ENCODE assay signal across 9 cellular contexts in the genomic region with DNA sequence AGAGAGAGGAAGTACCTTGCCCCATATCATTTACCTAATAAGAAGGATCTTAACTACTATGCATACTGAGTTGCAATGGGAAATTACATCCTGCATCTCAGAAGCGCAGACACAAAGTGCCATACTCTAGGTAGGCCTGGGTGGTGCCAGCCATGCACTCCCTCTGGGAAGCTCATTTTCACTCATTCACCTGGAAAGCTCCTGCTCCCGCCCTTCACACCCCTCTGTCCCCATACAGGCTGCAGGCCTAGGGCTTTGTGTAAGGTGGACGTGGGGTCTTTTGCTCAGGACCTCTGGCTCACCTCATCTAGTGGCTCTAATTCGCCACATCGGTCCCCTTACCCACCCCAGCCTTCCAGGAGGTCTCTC. TPM values are rescaled to one million over a fixed set of nuclear protein-coding genes. Genes with fewer than 3 reads are reported as not detected.
DNase-seq lines count a peak whose midpoint lies in the region; ATAC-seq, FAIRE-seq and TF ChIP-seq lines count a peak whose summit lies in the region.
"Had no signal": no experiment of that assay in that cellular context is flagged by ENCODE, and none has a peak within 500 bp of the region (broad histone marks: within the 10 kb centered on the region; RNA-seq: fewer than 3 reads in every experiment).

No MANE protein-coding gene starts in this region.

- H3K27ac ChIP-seq in SK-N-SH (ENCODE audit: low read depth in 2 of 2, low read length in 1 of 2) (peak overlapping the region; percentile 7 to 35; a peak in 1 of 4 replicates), kidney (ENCODE audit: low read depth in 2 of 2, low read length in 2 of 2) (no peak overlapping the region), subcutaneous abdominal adipose tissue (ENCODE audit: low read depth, low read length) (peak overlapping the region; percentile 97)

- no peaks in the 10 kb centered on the region for H3K9me3 ChIP-seq in SK-N-SH
- no peaks in the 10 kb centered on the region for H3K9me3 ChIP-seq in kidney (ENCODE audit: control insufficient read depth in 1 of 2, low read length in 2 of 2)
- no peaks in the 10 kb centered on the region for H3K9me3 ChIP-seq in subcutaneous abdominal adipose tissue (ENCODE audit: control insufficient read depth in 5 of 5, low read length in 5 of 5)

- H3K36me3 Mint-ChIP-seq in activated naive CD8-positive, alpha-beta T cell: peaks cover 13% of the 10 kb centered on the region

- H3K4me3 Mint-ChIP-seq in activated naive CD8-positive, alpha-beta T cell: peak overlapping the region; percentile 100

- H2AFZ ChIP-seq in SK-N-SH (ENCODE audit: low read depth): peak overlapping the region; percentile 95

- H3K4me3 ChIP-seq in SK-N-SH (ENCODE audit: low read depth in 2 of 2, low read length in 1 of 2) (peak overlapping the region; percentile 91 to 98), kidney (ENCODE audit: low read length in 2 of 2) (peak overlapping the region; percentile 91 to 97), subcutaneous abdominal adipose tissue (ENCODE audit: low read depth in 1 of 5, low read length in 5 of 5) (peak overlapping the region; percentile 81 to 100 (median 86))

- no peaks in the 10 kb centered on the region for H3K27me3 Mint-ChIP-seq in activated naive CD8-positive, alpha-beta T cell

- CTCF ChIA-PET in SK-N-SH (lab: Yijun Ruan, JAX): interaction anchor here (1.4 kb wide), 1 partner anchor 12 kb away, joined by 3 read pairs; no protein-coding TSS in a partner anchor

- peak overlapping the region; percentile 99 for H3K27ac Mint-ChIP-seq in activated naive CD8-positive, alpha-beta T cell

- peaks cover 34% of the 10 kb centered on the region for H3K4me1 Mint-ChIP-seq in activated naive CD8-positive, alpha-beta T cell (ENCODE audit: low read depth)

- DNase-seq in SK-N-SH (no peak), kidney (no peak), SHP77 (lab: John Stamatoyannopoulos, UW) (no peak)

- H3K4me1 ChIP-seq in SK-N-SH (ENCODE audit: control insufficient read depth in 1 of 2, insufficient read depth in 2 of 2, low read depth in 1 of 2, low read length in 1 of 2) (peaks cover 0 to 10% of the 10 kb centered on the region in 2 experiments; a peak in 2 of 4 replicates), kidney (ENCODE audit: control insufficient read depth in 1 of 2, insufficient read depth in 1 of 2, low read depth in 1 of 2, low read length in 2 of 2) (peaks cover 3 to 4% of the 10 kb centered on the region in 2 donors), subcutaneous abdominal adipose tissue (ENCODE audit: control insufficient read depth in 5 of 5, insufficient read depth in 5 of 5, low read length in 5 of 5) (peaks cover 3 to 25% (median 16%) of the 10 kb centered on the region in 5 donors)

- H3K9me3 Mint-ChIP-seq in activated naive CD8-positive, alpha-beta T cell (ENCODE audit: low read depth): no peaks in the 10 kb centered on the region

- no peaks in the 10 kb centered on the region for H3F3A ChIP-seq in SK-N-SH (replicated peaks; ENCODE audit: insufficient read depth)

- TF ChIP-seq EP300 in SK-N-SH (IDR thresholded peaks at IDR 0.05; ENCODE audit: borderline replicate concordance in 1 of 2, low read depth in 1 of 2, low read length in 1 of 2): no peak

- H3K36me3 ChIP-seq in SK-N-SH (replicated peaks in 1 of 2; ENCODE audit: control insufficient read depth in 1 of 2, insufficient read depth in 2 of 2, low read length in 1 of 2): peaks cover 19 to 29% of the 10 kb centered on the region in 2 experiments
- H3K36me3 ChIP-seq in kidney (ENCODE audit: control insufficient read depth in 1 of 2, insufficient read depth in 2 of 2, low read length in 2 of 2): peaks cover 14 to 16% of the 10 kb centered on the region in 2 donors
- H3K36me3 ChIP-seq in subcutaneous abdominal adipose tissue (ENCODE audit: control insufficient read depth in 5 of 5, insufficient read depth in 5 of 5, low read length in 5 of 5): peaks cover 0 to 40% (median 34%) of the 10 kb centered on the region in 5 donors

- H3K4me2 ChIP-seq in SK-N-SH: peak overlapping the region; percentile 96

- 35% methylated on average over 5 of the region's 5 CpGs for WGBS in SK-N-SH (ENCODE audit: low lambda C conversion rate)

- no peaks in the 10 kb centered on the region for H3K9me2 ChIP-seq in SK-N-SH

- no peaks in the 10 kb centered on the region for H4K20me1 ChIP-seq in SK-N-SH (ENCODE audit: insufficient read depth)

- H3K9ac ChIP-seq in SK-N-SH (peak overlapping the region; percentile 93), kidney (ENCODE audit: low read length in 2 of 2) (peak overlapping the region; percentile 20 to 95), subcutaneous abdominal adipose tissue (ENCODE audit: low read length in 5 of 5) (peak overlapping the region; percentile 73 to 98 (median 97))

- FAIRE-seq in kidney (lab: Jason Lieb, UNC): no peak

- intact Hi-C loops in kidney (cut with DNase I): no loop called here

- no peak for TF ChIP-seq RAD21 in SK-N-SH (IDR thresholded peaks at IDR 0.05; ENCODE audit: low read length)

- H3K27me3 ChIP-seq in SK-N-SH (ENCODE audit: insufficient read depth) (no peaks in the 10 kb centered on the region), subcutaneous abdominal adipose tissue (ENCODE audit: control insufficient read depth in 5 of 5, insufficient read depth in 4 of 5, low read length in 5 of 5) (no peaks in the 10 kb centered on the region)

- TF ChIP-seq CTCF in SK-N-SH (IDR thresholded peaks at IDR 0.05): no peak
- no peak for TF ChIP-seq CTCF in kidney (IDR thresholded peaks at IDR 0.05; ENCODE audit: borderline replicate concordance, extremely low read depth, insufficient read depth)

- ATAC-seq in SK-N-SH treated with all-trans-retinoic acid at 6 μM for 48 hours (no peak; the same call in 2 of the 3 replicates), GM18870 (IDR thresholded peaks at IDR 0.05; ENCODE audit: unreplicated experiment) (no peak), HG03432 (IDR thresholded peaks at IDR 0.05; ENCODE audit: unreplicated experiment) (no peak)

- POLR2A ChIA-PET in SK-N-SH (lab: Yijun Ruan, JAX): interaction anchor here (0.5 to 2.4 kb wide), 3 partner anchors 10 to 1305 kb away, joined by 4 to 22 read pairs (median 4); partner anchors contain the start of gene OSCP1

- H3K79me2 ChIP-seq in SK-N-SH (ENCODE audit: insufficient read depth): peaks cover 15% of the 10 kb centered on the region

TF ChIP-seq in SK-N-SH, 30 proteins besides CTCF, POLR2A, EP300 and RAD21:
- no peak for TF ChIP-seq CHD2 (IDR thresholded peaks at IDR 0.05; ENCODE audit: low read length, partially characterized antibody)
- no peak for TF ChIP-seq RCOR1 (IDR thresholded peaks at IDR 0.05; ENCODE audit: low read length)
- TF ChIP-seq TCF12 (IDR thresholded peaks at IDR 0.05): no peak
- no peak for TF ChIP-seq TEAD4 (IDR thresholded peaks at IDR 0.05; ENCODE audit: borderline replicate concordance, insufficient read depth)
- no peak for TF ChIP-seq FOSL2 (IDR thresholded peaks at IDR 0.05; ENCODE audit: borderline replicate concordance, low read depth)
- TF ChIP-seq FOXM1 (IDR thresholded peaks at IDR 0.05; ENCODE audit: low read depth): no peak

TF ChIP-seq in SK-N-SH treated with all-trans-retinoic acid at 6 μM for 48 hours, 23 proteins besides CTCF, POLR2A, EP300 and RAD21 (continues in another document):
- TF ChIP-seq TOX (CRISPR knock-in tag; IDR thresholded peaks at IDR 0.05; ENCODE audit: borderline replicate concordance): no peak
- TF ChIP-seq GLIS3 (CRISPR knock-in tag; IDR thresholded peaks at IDR 0.05): no peak
- TF ChIP-seq SNAI2 (CRISPR knock-in tag; IDR thresholded peaks at IDR 0.05): no peak
- no peak for TF ChIP-seq ISL1 (CRISPR knock-in tag; IDR thresholded peaks at IDR 0.05)
- no peak for TF ChIP-seq ZNF8 (CRISPR knock-in tag; IDR thresholded peaks at IDR 0.05)
- TF ChIP-seq PPARA (CRISPR knock-in tag; IDR thresholded peaks at IDR 0.05; ENCODE audit: borderline replicate concordance): no peak
- TF ChIP-seq ZFP30 (CRISPR knock-in tag; IDR thresholded peaks at IDR 0.05): no peak
- no peak for TF ChIP-seq ZC3H10 (CRISPR knock-in tag; IDR thresholded peaks at IDR 0.05)
- TF ChIP-seq, protein P1, sequence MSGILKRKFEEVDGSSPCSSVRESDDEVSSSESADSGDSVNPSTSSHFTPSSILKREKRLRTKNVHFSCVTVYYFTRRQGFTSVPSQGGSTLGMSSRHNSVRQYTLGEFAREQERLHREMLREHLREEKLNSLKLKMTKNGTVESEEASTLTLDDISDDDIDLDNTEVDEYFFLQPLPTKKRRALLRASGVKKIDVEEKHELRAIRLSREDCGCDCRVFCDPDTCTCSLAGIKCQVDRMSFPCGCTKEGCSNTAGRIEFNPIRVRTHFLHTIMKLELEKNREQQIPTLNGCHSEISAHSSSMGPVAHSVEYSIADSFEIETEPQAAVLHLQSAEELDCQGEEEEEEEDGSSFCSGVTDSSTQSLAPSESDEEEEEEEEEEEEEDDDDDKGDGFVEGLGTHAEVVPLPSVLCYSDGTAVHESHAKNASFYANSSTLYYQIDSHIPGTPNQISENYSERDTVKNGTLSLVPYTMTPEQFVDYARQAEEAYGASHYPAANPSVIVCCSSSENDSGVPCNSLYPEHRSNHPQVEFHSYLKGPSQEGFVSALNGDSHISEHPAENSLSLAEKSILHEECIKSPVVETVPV (CRISPR knock-in tag; IDR thresholded peaks at IDR 0.05): no peak
- TF ChIP-seq, protein P2, sequence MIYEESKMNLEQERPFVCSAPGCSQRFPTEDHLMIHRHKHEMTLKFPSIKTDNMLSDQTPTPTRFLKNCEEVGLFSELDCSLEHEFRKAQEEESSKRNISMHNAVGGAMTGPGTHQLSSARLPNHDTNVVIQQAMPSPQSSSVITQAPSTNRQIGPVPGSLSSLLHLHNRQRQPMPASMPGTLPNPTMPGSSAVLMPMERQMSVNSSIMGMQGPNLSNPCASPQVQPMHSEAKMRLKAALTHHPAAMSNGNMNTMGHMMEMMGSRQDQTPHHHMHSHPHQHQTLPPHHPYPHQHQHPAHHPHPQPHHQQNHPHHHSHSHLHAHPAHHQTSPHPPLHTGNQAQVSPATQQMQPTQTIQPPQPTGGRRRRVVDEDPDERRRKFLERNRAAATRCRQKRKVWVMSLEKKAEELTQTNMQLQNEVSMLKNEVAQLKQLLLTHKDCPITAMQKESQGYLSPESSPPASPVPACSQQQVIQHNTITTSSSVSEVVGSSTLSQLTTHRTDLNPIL (CRISPR knock-in tag; IDR thresholded peaks at IDR 0.05; ENCODE audit: low read depth): no peak
- no peak for TF ChIP-seq ZNF70 (CRISPR knock-in tag; IDR thresholded peaks at IDR 0.05)
- TF ChIP-seq ESRRG (CRISPR knock-in tag; IDR thresholded peaks at IDR 0.05): no peak

RNA-seq across cellular contexts. Expression of gene MRPS15, which starts 0.8 kb away (rescaled TPM):
- polyA plus RNA-seq in SK-N-SH (2012; rRNA removed) (64.2 and 75.1 TPM in 2 replicates), kidney (ENCODE audit: insufficient read depth, low read depth, low replicate concordance) (160 TPM)
- 85.3 and 93.6 TPM in 2 replicates for polyA plus RNA-seq in SK-N-SH (2012; cell fraction: cytosol; rRNA removed)
- polyA plus RNA-seq in SK-N-SH (2012; cell fraction: nucleus; rRNA removed): 39.3 and 42.8 TPM in 2 replicates
- 48.1 TPM for total RNA-seq in kidney

RNA-seq across cellular contexts. Expression of gene OSCP1, which starts 13.1 kb away (rescaled TPM):
- polyA plus RNA-seq in SK-N-SH (2012; rRNA removed) (11.9 and 15.2 TPM in 2 replicates), kidney (ENCODE audit: insufficient read depth, low read depth, low replicate concordance) (27.8 TPM)
- polyA plus RNA-seq in SK-N-SH (2012; cell fraction: cytosol; rRNA removed): 13.2 TPM in 2 replicates
- polyA plus RNA-seq in SK-N-SH (2012; cell fraction: nucleus; rRNA removed): 14.2 and 14.4 TPM in 2 replicates
- 22.0 TPM for total RNA-seq in kidney

RNA-seq across cellular contexts. Expression of gene CSF3R, which starts 19.3 kb away (rescaled TPM):
- polyA plus RNA-seq in SK-N-SH (2012; rRNA removed): not detected in 2 replicates
- under 0.01 TPM in 1 of 2 replicates, not detected in the other for polyA plus RNA-seq in SK-N-SH (2012; cell fraction: cytosol; rRNA removed)
- 0.01 TPM in 1 of 2 replicates, not detected in the other for polyA plus RNA-seq in SK-N-SH (2012; cell fraction: nucleus; rRNA removed)
- 13.3 TPM for total RNA-seq in kidney
- 1.4 TPM for polyA plus RNA-seq in kidney (ENCODE audit: insufficient read depth, low read depth, low replicate concordance)
- total RNA-seq: Daoy had no signal

Comparison
In these comparisons a context has a peak if more than half of its experiments do, and no peak if none do; other contexts are left out.
1. H3K27ac ChIP-seq: peak in SK-N-SH (2 of 2) and subcutaneous abdominal adipose tissue (single experiment); none in kidney (0 of 2).
2. Peak in every context shown above with its lines, with median percentiles within 50 percentile points of each other: H3K4me3 ChIP-seq and H3K9ac ChIP-seq.